Comparison of ENCODE assay signal across 1 cellular context in the genomic region with DNA sequence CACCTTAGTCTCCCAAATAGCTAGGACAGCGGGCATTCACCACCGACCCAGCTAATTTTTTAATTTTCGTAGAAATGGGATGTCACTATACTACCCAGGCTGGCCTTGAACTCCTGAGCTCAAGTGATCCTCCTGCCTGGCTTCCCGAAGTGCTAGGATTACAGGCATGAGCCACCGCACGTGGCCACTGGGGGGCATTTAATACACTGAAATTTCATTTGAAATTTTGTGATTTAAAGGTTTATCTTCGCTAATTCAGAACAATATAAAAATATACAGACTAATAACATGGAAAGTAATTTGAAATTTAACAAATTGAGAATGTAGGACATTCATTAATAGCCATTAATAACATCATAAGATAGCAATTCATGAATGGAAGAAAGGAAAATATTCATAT.
TF ChIP-seq lines count a peak whose summit lies in the region.

No MANE protein-coding gene starts in this region.

TF ChIP-seq in GM23338, 12 proteins besides CTCF, POLR2A, EP300 and RAD21 (continued from another document):
- TF ChIP-seq ZNF462 (CRISPR knock-in tag; IDR thresholded peaks at IDR 0.05) = no peak
- TF ChIP-seq EZH2 (IDR thresholded peaks at IDR 0.05; ENCODE audit: low read depth, unreplicated experiment) = no peak
- TF ChIP-seq EZH2phosphoT487 (IDR thresholded peaks at IDR 0.05; ENCODE audit: unreplicated experiment) = no peak
- no peak for TF ChIP-seq POLR2AphosphoS5 (IDR thresholded peaks at IDR 0.05; ENCODE audit: low read depth)
- no peak for TF ChIP-seq NANOG (IDR thresholded peaks at IDR 0.05; ENCODE audit: borderline replicate concordance)
- TF ChIP-seq, protein P1, sequence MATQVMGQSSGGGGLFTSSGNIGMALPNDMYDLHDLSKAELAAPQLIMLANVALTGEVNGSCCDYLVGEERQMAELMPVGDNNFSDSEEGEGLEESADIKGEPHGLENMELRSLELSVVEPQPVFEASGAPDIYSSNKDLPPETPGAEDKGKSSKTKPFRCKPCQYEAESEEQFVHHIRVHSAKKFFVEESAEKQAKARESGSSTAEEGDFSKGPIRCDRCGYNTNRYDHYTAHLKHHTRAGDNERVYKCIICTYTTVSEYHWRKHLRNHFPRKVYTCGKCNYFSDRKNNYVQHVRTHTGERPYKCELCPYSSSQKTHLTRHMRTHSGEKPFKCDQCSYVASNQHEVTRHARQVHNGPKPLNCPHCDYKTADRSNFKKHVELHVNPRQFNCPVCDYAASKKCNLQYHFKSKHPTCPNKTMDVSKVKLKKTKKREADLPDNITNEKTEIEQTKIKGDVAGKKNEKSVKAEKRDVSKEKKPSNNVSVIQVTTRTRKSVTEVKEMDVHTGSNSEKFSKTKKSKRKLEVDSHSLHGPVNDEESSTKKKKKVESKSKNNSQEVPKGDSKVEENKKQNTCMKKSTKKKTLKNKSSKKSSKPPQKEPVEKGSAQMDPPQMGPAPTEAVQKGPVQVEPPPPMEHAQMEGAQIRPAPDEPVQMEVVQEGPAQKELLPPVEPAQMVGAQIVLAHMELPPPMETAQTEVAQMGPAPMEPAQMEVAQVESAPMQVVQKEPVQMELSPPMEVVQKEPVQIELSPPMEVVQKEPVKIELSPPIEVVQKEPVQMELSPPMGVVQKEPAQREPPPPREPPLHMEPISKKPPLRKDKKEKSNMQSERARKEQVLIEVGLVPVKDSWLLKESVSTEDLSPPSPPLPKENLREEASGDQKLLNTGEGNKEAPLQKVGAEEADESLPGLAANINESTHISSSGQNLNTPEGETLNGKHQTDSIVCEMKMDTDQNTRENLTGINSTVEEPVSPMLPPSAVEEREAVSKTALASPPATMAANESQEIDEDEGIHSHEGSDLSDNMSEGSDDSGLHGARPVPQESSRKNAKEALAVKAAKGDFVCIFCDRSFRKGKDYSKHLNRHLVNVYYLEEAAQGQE (IDR thresholded peaks at IDR 0.05; ENCODE audit: unreplicated experiment) = no peak
- TF ChIP-seq ZNF331 (CRISPR knock-in tag; IDR thresholded peaks at IDR 0.05; ENCODE audit: low read depth) = no peak
TF ChIP-seq in GM23338: peak in this region for 0.
